ENCODE assay signal across 9 cellular contexts in genomic region chr16:67482260-67482924, GRCh38. TPM values are rescaled to one million over a fixed set of nuclear protein-coding genes. Genes with fewer than 3 reads are reported as not detected.
A peak's percentile ranks its signal among the peaks of the same experiment; 100 is the strongest.
DNase-seq lines count a peak whose midpoint lies in the region; ATAC-seq and FAIRE-seq lines count a peak whose summit lies in the region.
"Had no signal": no experiment of that assay in that cellular context is flagged by ENCODE, and none has a peak within 500 bp of the region (broad histone marks: within the 10 kb centered on the region; RNA-seq: fewer than 3 reads in every experiment).

No MANE protein-coding gene starts in this region.

- no peaks in the 10 kb centered on the region for H3K36me3 ChIP-seq in HUES64 (ENCODE audit: insufficient read depth, low read length)
- no peaks in the 10 kb centered on the region for H3K36me3 ChIP-seq in iPS-15b (ENCODE audit: control insufficient read depth, insufficient read depth, low read length)

- peaks cover 6% of the 10 kb centered on the region for H3K36me3 Mint-ChIP-seq in activated T-helper 1 cell treated with anti-CD3 and anti-CD28 coated beads, Interleukin-12 subunit alpha, Interleukin-12 subunit beta, Interleukin-2, Interleukin-4 antibody, amounts not matched to agents 30 ng/mL and 10 ng/mL and 1 ng/mL, durations not matched to agents 14 hours and 24 hours and 36 hours (ENCODE audit: low read depth)

- H3K4me3 Mint-ChIP-seq in activated T-helper 1 cell treated with anti-CD3 and anti-CD28 coated beads, Interleukin-12 subunit alpha, Interleukin-12 subunit beta, Interleukin-2, Interleukin-4 antibody, amounts not matched to agents 30 ng/mL and 10 ng/mL and 1 ng/mL, durations not matched to agents 14 hours and 24 hours and 36 hours = peak overlapping the region; percentile 89

- no peaks in the 10 kb centered on the region for H3K9me3 ChIP-seq in HUES64 (ENCODE audit: insufficient read depth, low read depth, low read length)
- no peaks in the 10 kb centered on the region for H3K9me3 ChIP-seq in iPS-15b (ENCODE audit: control insufficient read depth, insufficient read depth, low read length)

- FAIRE-seq in GM19239 (lab: Jason Lieb, UNC) = no peak

- peaks cover 17% of the 10 kb centered on the region for H3K4me1 Mint-ChIP-seq in activated T-helper 1 cell treated with anti-CD3 and anti-CD28 coated beads, Interleukin-12 subunit alpha, Interleukin-12 subunit beta, Interleukin-2, Interleukin-4 antibody, amounts not matched to agents 30 ng/mL and 10 ng/mL and 1 ng/mL, durations not matched to agents 14 hours and 24 hours and 36 hours (ENCODE audit: low read depth)

- H3K9me3 Mint-ChIP-seq in activated T-helper 1 cell treated with anti-CD3 and anti-CD28 coated beads, Interleukin-12 subunit alpha, Interleukin-12 subunit beta, Interleukin-2, Interleukin-4 antibody, amounts not matched to agents 30 ng/mL and 10 ng/mL and 1 ng/mL, durations not matched to agents 14 hours and 24 hours and 36 hours = no peaks in the 10 kb centered on the region

- H3K27me3 Mint-ChIP-seq in activated T-helper 1 cell treated with anti-CD3 and anti-CD28 coated beads, Interleukin-12 subunit alpha, Interleukin-12 subunit beta, Interleukin-2, Interleukin-4 antibody, amounts not matched to agents 30 ng/mL and 10 ng/mL and 1 ng/mL, durations not matched to agents 14 hours and 24 hours and 36 hours (ENCODE audit: insufficient read depth) = no peaks in the 10 kb centered on the region

- peak overlapping the region; percentile 89; the same call in 1 of the 2 replicates for H3K4me3 ChIP-seq in HUES64 (ENCODE audit: low read length)
- peak overlapping the region; percentile 73 for H3K4me3 ChIP-seq in iPS-15b (ENCODE audit: low read depth, low read length)

- DNase-seq in activated T-helper 1 cell treated with anti-CD3 and anti-CD28 coated beads, Interleukin-12 subunit alpha, Interleukin-12 subunit beta, Interleukin-2, Interleukin-4 antibody, amounts not matched to agents 30 ng/mL and 10 ng/mL and 1 ng/mL, durations not matched to agents 14 hours and 24 hours and 36 hours (ENCODE audit: low spot score) = no peak
- peak; percentile 20 for DNase-seq in stimulated activated naive CD8-positive, alpha-beta T cell treated with anti-CD3 and anti-CD28 coated beads, Interleukin-15, Interleukin-2, amounts not matched to agents 100 U/mL and 50 U/mL, for 24 hours
- no peak for DNase-seq in effector CD4-positive, alpha-beta T cell
- DNase-seq in GM19239 (ENCODE audit: insufficient read length, low spot score) = no peak

- H3K27ac Mint-ChIP-seq in activated T-helper 1 cell treated with anti-CD3 and anti-CD28 coated beads, Interleukin-12 subunit alpha, Interleukin-12 subunit beta, Interleukin-2, Interleukin-4 antibody, amounts not matched to agents 30 ng/mL and 10 ng/mL and 1 ng/mL, durations not matched to agents 14 hours and 24 hours and 36 hours = peak overlapping the region; percentile 97

- H3K4me1 ChIP-seq in HUES64 (ENCODE audit: insufficient read depth, low read length) (peaks cover 7% of the 10 kb centered on the region; the same call in 1 of the 2 replicates), iPS-15b (ENCODE audit: control insufficient read depth, insufficient read depth, low read length) (peaks cover 4% of the 10 kb centered on the region)

- H3K27me3 ChIP-seq in HUES64 (ENCODE audit: insufficient read depth, low read length) (peaks cover 12% of the 10 kb centered on the region), iPS-15b (ENCODE audit: control insufficient read depth, insufficient read depth, low read length) (peaks cover 11% of the 10 kb centered on the region)

- ATAC-seq in stimulated activated naive CD8-positive, alpha-beta T cell treated with anti-CD3 and anti-CD28 coated beads, Interleukin-15, Interleukin-2, amounts not matched to agents 100 U/mL and 50 U/mL, for 24 hours = no peak
- ATAC-seq in GM19463 (IDR thresholded peaks at IDR 0.05; ENCODE audit: unreplicated experiment) = no peak
- no peak for ATAC-seq in HG03442 (IDR thresholded peaks at IDR 0.05; ENCODE audit: unreplicated experiment)

- peak overlapping the region; percentile 73; the same call in 1 of the 2 replicates for H3K9ac ChIP-seq in HUES64 (ENCODE audit: low read depth, low read length)
- H3K9ac ChIP-seq in iPS-15b (ENCODE audit: low read depth, low read length) = no peak overlapping the region

- WGBS in HUES64 = 90% methylated on average over 24 of the region's 24 CpGs

- no peak overlapping the region for H3K27ac ChIP-seq in HUES64 (ENCODE audit: low read depth, low read length)

- intact Hi-C loops in activated T-helper 1 cell treated with anti-CD3 and anti-CD28 coated beads, Interleukin-12 subunit alpha, Interleukin-12 subunit beta, Interleukin-2, Interleukin-4 antibody, amounts not matched to agents 30 ng/mL and 10 ng/mL and 1 ng/mL, durations not matched to agents 14 hours and 24 hours and 36 hours (cut with micrococcal nuclease) = no loop called here

RNA-seq across cellular contexts. Expression of gene AGRP, which starts 1.0 kb away (rescaled TPM):
- not detected for polyA plus RNA-seq in HUES64 (2013, experiment 1 of 2)
- polyA plus RNA-seq in HUES64 (2013, experiment 2 of 2) = not detected
- total RNA-seq in activated T-helper 1 cell treated with anti-CD3 and anti-CD28 coated beads, Interleukin-12 subunit alpha, Interleukin-12 subunit beta, Interleukin-2, Interleukin-4 antibody, amounts not matched to agents 30 ng/mL and 10 ng/mL and 1 ng/mL, durations not matched to agents 14 hours and 24 hours and 36 hours = not detected in 2 replicates
- total RNA-seq: renal cortical epithelial cell had no signal

RNA-seq across cellular contexts. Expression of gene ATP6V0D1, which starts 1.4 kb away (rescaled TPM):
- 49.9 TPM for polyA plus RNA-seq in HUES64 (2013, experiment 1 of 2)
- 45.5 TPM for polyA plus RNA-seq in HUES64 (2013, experiment 2 of 2)
- 37.7 and 41.5 TPM in 2 replicates for total RNA-seq in activated T-helper 1 cell treated with anti-CD3 and anti-CD28 coated beads, Interleukin-12 subunit alpha, Interleukin-12 subunit beta, Interleukin-2, Interleukin-4 antibody, amounts not matched to agents 30 ng/mL and 10 ng/mL and 1 ng/mL, durations not matched to agents 14 hours and 24 hours and 36 hours

RNA-seq across cellular contexts. Expression of gene RIPOR1, which starts 46.2 kb away (rescaled TPM):
- 6.0 TPM for polyA plus RNA-seq in HUES64 (2013, experiment 1 of 2)
- polyA plus RNA-seq in HUES64 (2013, experiment 2 of 2) = 8.7 TPM
- 26.3 and 27.1 TPM in 2 replicates for total RNA-seq in activated T-helper 1 cell treated with anti-CD3 and anti-CD28 coated beads, Interleukin-12 subunit alpha, Interleukin-12 subunit beta, Interleukin-2, Interleukin-4 antibody, amounts not matched to agents 30 ng/mL and 10 ng/mL and 1 ng/mL, durations not matched to agents 14 hours and 24 hours and 36 hours

RNA-seq across cellular contexts. Expression of gene HSD11B2, which starts 51.5 kb away (rescaled TPM):
- polyA plus RNA-seq in HUES64 (2013, experiment 1 of 2) = 17.2 TPM
- polyA plus RNA-seq in HUES64 (2013, experiment 2 of 2) = 18.0 TPM
- 3.6 and 5.0 TPM in 2 replicates for total RNA-seq in activated T-helper 1 cell treated with anti-CD3 and anti-CD28 coated beads, Interleukin-12 subunit alpha, Interleukin-12 subunit beta, Interleukin-2, Interleukin-4 antibody, amounts not matched to agents 30 ng/mL and 10 ng/mL and 1 ng/mL, durations not matched to agents 14 hours and 24 hours and 36 hours
